8 cellular contexts compared by ENCODE assay signal in genomic region chr17:31010014-31010413, GRCh38. TPM values are rescaled to one million over a fixed set of nuclear protein-coding genes. Genes with fewer than 3 reads are reported as not detected.
A peak's percentile ranks its signal among the peaks of the same experiment; 100 is the strongest.
DNase-seq lines count a peak whose midpoint lies in the region; ATAC-seq and TF ChIP-seq lines count a peak whose summit lies in the region.
"Not testable (repeated sequence)": the region's sequence is repeated elsewhere in the genome, so short reads cannot be mapped to it uniquely, and the experiment has no call there.

No MANE protein-coding gene starts in this region.

- not testable (repeated sequence) for H3K27me3 ChIP-seq in H9 (ENCODE audit: insufficient read depth, low read length); mammary epithelial cell (ENCODE audit: insufficient read depth, low read length); sigmoid colon

- peak overlapping the region in 1 of 3 experiments; percentile 9 for H3K4me3 ChIP-seq in mammary epithelial cell (replicated peaks in 1 of 3; ENCODE audit: insufficient read depth in 1 of 3, low read depth in 2 of 3, low read length in 3 of 3)
- H3K4me3 ChIP-seq in fibroblast of mammary gland (ENCODE audit: control insufficient read depth, low read depth, low read length) = peak overlapping the region; percentile 12
- not testable (repeated sequence) for H3K4me3 ChIP-seq in sigmoid colon

- not testable (repeated sequence) for H2AK5ac ChIP-seq in H9 (ENCODE audit: insufficient read length, low read length)

- H3T11ph ChIP-seq in H9 (ENCODE audit: low read length) = not testable (repeated sequence)

- H3K4me3 Mint-ChIP-seq in H9 (peak overlapping the region; percentile 13 to 26; a peak in 4 of 5 replicates), activated B cell treated with CpG ODN at 0.5 μM for 24 hours (peak overlapping the region; percentile 36), mesothelial cell of epicardium (peak overlapping the region; percentile 57)
- H3K4me3 Mint-ChIP-seq in activated naive CD4-positive, alpha-beta T cell treated with anti-CD3 and anti-CD28 coated beads for 36 hours = peak overlapping the region; percentile 44

- intact Hi-C loops in activated B cell treated with CpG ODN at 0.5 μM for 24 hours (cut with micrococcal nuclease); mammary epithelial cell (cut with micrococcal nuclease); sigmoid colon (cut with DNase I): not testable (repeated sequence)
- intact Hi-C loops in activated naive CD4-positive, alpha-beta T cell treated with anti-CD3 and anti-CD28 coated beads for 36 hours (cut with micrococcal nuclease) = loop anchor here (5.0 kb wide), 1 partner anchor 57 kb away; no protein-coding TSS in a partner anchor

- H3K9me3 ChIP-seq in H9 (ENCODE audit: control insufficient read depth, low read depth, low read length); mammary epithelial cell (replicated peaks; ENCODE audit: insufficient read depth, low read length); sigmoid colon: not testable (repeated sequence)

- H3K79me2 ChIP-seq in H9 (ENCODE audit: insufficient read depth, low read length); mammary epithelial cell (ENCODE audit: insufficient read depth, low read length): not testable (repeated sequence)

- not testable (repeated sequence) for BruUV-seq in mammary epithelial cell (replicated peaks; lab: Mats Ljungman, UMichigan)

- ATAC-seq in activated B cell treated with CpG ODN at 0.5 μM for 24 hours (ENCODE audit: low read depth) = not testable (repeated sequence)

- H4K5ac ChIP-seq in H9 (ENCODE audit: insufficient read length, low read depth, low read length) = not testable (repeated sequence)

- H3K79me1 ChIP-seq in H9 (ENCODE audit: insufficient read depth, low read depth, low read length, poor library complexity, severe bottlenecking) = not testable (repeated sequence)

- H3K56ac ChIP-seq in H9 (ENCODE audit: insufficient read length, low read depth, low read length) = not testable (repeated sequence)

- H3K4ac ChIP-seq in H9 (ENCODE audit: low read depth, low read length) = not testable (repeated sequence)

- not testable (repeated sequence) for H3K18ac ChIP-seq in H9 (ENCODE audit: insufficient read length, low read depth, low read length)

- not testable (repeated sequence) for H3K27ac Mint-ChIP-seq in H9; activated B cell treated with CpG ODN at 0.5 μM for 24 hours; activated naive CD4-positive, alpha-beta T cell treated with anti-CD3 and anti-CD28 coated beads for 36 hours
- peak overlapping the region; percentile 54 for H3K27ac Mint-ChIP-seq in mesothelial cell of epicardium

- dilution Hi-C loops in mammary epithelial cell (cut with HindIII; ENCODE audit: low sequenced_read_pairs) = not testable (repeated sequence)

- not testable (repeated sequence) for H3K9me3 Mint-ChIP-seq in H9; activated B cell treated with CpG ODN at 0.5 μM for 24 hours; activated naive CD4-positive, alpha-beta T cell treated with anti-CD3 and anti-CD28 coated beads for 36 hours; mesothelial cell of epicardium

- not testable (repeated sequence) for H2AFZ ChIP-seq in H9 (ENCODE audit: low read length)
- H2AFZ ChIP-seq in mammary epithelial cell (ENCODE audit: low read depth, low read length) = peak overlapping the region; percentile 77

- not testable (repeated sequence) for TF ChIP-seq EP300 in sigmoid colon (IDR thresholded peaks at IDR 0.05)

- DNase-seq in ACHN (peak; percentile 40), fibroblast of mammary gland (ENCODE audit: low read depth) (peak; percentile 7)
- DNase-seq in H9; activated B cell treated with CpG ODN at 0.5 μM for 24 hours; activated naive CD4-positive, alpha-beta T cell treated with anti-CD3 and anti-CD28 coated beads for 36 hours; mammary epithelial cell; mesothelial cell of epicardium (ENCODE audit: low spot score in 2 of 2, unreplicated experiment in 2 of 2); sigmoid colon: not testable (repeated sequence)

- no CpG with 5 or more reads among the region's 3 CpGs for WGBS in H9 (ENCODE audit: extremely low coverage, insufficient read length, low lambda C conversion rate)
- WGBS in mammary epithelial cell (ENCODE audit: low coverage, missing lambda C conversion rate) = 12% methylated on average over 3 of the region's 3 CpGs
- WGBS in sigmoid colon, 2 donors = 88 to 94% methylated on average over 2 to 3 of the region's 3 CpGs

- POLR2A ChIA-PET in activated B cell treated with CpG ODN at 0.5 μM for 24 hours (lab: Charles Lee) = interaction anchor here (2.5 kb wide), 1 partner anchor 42 kb away, joined by 9 read pairs; no protein-coding TSS in a partner anchor

- not testable (repeated sequence) for H2BK120ac ChIP-seq in H9 (ENCODE audit: low read depth, low read length, poor library complexity, severe bottlenecking)

- H2BK15ac ChIP-seq in H9 (ENCODE audit: low read depth, low read length) = not testable (repeated sequence)

- H2BK20ac ChIP-seq in H9 (ENCODE audit: low read depth, low read length, poor library complexity, severe bottlenecking) = not testable (repeated sequence)

- not testable (repeated sequence) for H3K36me3 Mint-ChIP-seq in H9 (ENCODE audit: insufficient read depth in 1 of 3, low read depth in 3 of 3); activated B cell treated with CpG ODN at 0.5 μM for 24 hours (ENCODE audit: low read depth); activated naive CD4-positive, alpha-beta T cell treated with anti-CD3 and anti-CD28 coated beads for 36 hours (ENCODE audit: low read depth)
- H3K36me3 Mint-ChIP-seq in mesothelial cell of epicardium = peaks cover 18% of the 10 kb centered on the region

- not testable (repeated sequence) for H3K36me3 ChIP-seq in mammary epithelial cell (ENCODE audit: insufficient read depth, low read length); sigmoid colon

- not testable (repeated sequence) for H2BK12ac ChIP-seq in H9 (ENCODE audit: insufficient read length, low read depth, low read length)

- in situ Hi-C loops in ACHN (cut with HindIII; ENCODE audit: low pct_ligation_motif_present, low pct_unique_long_range_greater_than_20kb, low sequenced_read_pairs) = not testable (repeated sequence)
- in situ Hi-C loops in mammary epithelial cell (cut with MboI; ENCODE audit: low sequenced_read_pairs in 2 of 2) = loop anchor here (5.0 to 25.0 kb wide), 3 partner anchors 205 to 352 kb away; no protein-coding TSS in a partner anchor

- not testable (repeated sequence) for H3K23ac ChIP-seq in H9 (ENCODE audit: insufficient read length, low read depth, low read length)

- not testable (repeated sequence) for H4K91ac ChIP-seq in H9 (ENCODE audit: insufficient read length, low read depth, low read length)

- not testable (repeated sequence) for H3K9ac ChIP-seq in H9 (ENCODE audit: extremely low read depth, insufficient read length, low read length); mammary epithelial cell (ENCODE audit: insufficient read depth, low read length)

- not testable (repeated sequence) for H4K20me1 ChIP-seq in H9 (ENCODE audit: control insufficient read depth, insufficient read depth, insufficient read length); mammary epithelial cell (ENCODE audit: insufficient read depth, low read length)

- not testable (repeated sequence) for H3K4me1 ChIP-seq in H9 (ENCODE audit: insufficient read depth, low read length); mammary epithelial cell (ENCODE audit: insufficient read depth, low read length); sigmoid colon

- not testable (repeated sequence) for H4K8ac ChIP-seq in H9 (replicated peaks; ENCODE audit: insufficient read length, low read depth, low read length)

- H3K27me3 Mint-ChIP-seq in H9 (ENCODE audit: low read depth) = peaks cover 33% of the 10 kb centered on the region
- H3K27me3 Mint-ChIP-seq in activated B cell treated with CpG ODN at 0.5 μM for 24 hours; activated naive CD4-positive, alpha-beta T cell treated with anti-CD3 and anti-CD28 coated beads for 36 hours (ENCODE audit: low read depth); mesothelial cell of epicardium (ENCODE audit: low read depth): not testable (repeated sequence)

- not testable (repeated sequence) for H3K23me2 ChIP-seq in H9 (ENCODE audit: insufficient read length, low read depth, low read length, poor library complexity, severe bottlenecking)

- not testable (repeated sequence) for H2BK5ac ChIP-seq in H9 (ENCODE audit: insufficient read length, low read length)

- TF ChIP-seq POLR2A in sigmoid colon (IDR thresholded peaks at IDR 0.05) = not testable (repeated sequence)

- not testable (repeated sequence) for TF ChIP-seq CTCF in H9 (conservative IDR thresholded peaks at IDR 0.05); activated B cell treated with CpG ODN at 0.5 μM for 24 hours (IDR thresholded peaks at IDR 0.05); mammary epithelial cell (conservative IDR thresholded peaks at IDR 0.05 in 1 of 2, IDR thresholded peaks at IDR 0.05 in 1 of 2; ENCODE audit: extremely low read depth in 1 of 2, insufficient read depth in 1 of 2, low read depth in 1 of 2, low read length in 2 of 2); fibroblast of mammary gland (conservative IDR thresholded peaks at IDR 0.05; ENCODE audit: control insufficient read depth, insufficient read depth, low read depth, low read length); mesothelial cell of epicardium (IDR thresholded peaks at IDR 0.05; ENCODE audit: unreplicated experiment); sigmoid colon (IDR thresholded peaks at IDR 0.05)

- H3K4me2 ChIP-seq in H9 (ENCODE audit: insufficient read depth, insufficient read length, low read length) = not testable (repeated sequence)
- peak overlapping the region; percentile 72 for H3K4me2 ChIP-seq in mammary epithelial cell (ENCODE audit: insufficient read depth, low read depth, low read length)

- H3K14ac ChIP-seq in H9 (ENCODE audit: insufficient read depth, low read length) = not testable (repeated sequence)

- H3K4me1 Mint-ChIP-seq in H9 (peaks cover 14 to 15% of the 10 kb centered on the region in 2 experiments), activated B cell treated with CpG ODN at 0.5 μM for 24 hours (peaks cover 24% of the 10 kb centered on the region), mesothelial cell of epicardium (peaks cover 18% of the 10 kb centered on the region)
- peaks cover 15% of the 10 kb centered on the region for H3K4me1 Mint-ChIP-seq in activated naive CD4-positive, alpha-beta T cell treated with anti-CD3 and anti-CD28 coated beads for 36 hours (ENCODE audit: low read depth)

- CTCF ChIA-PET in activated B cell treated with CpG ODN at 0.5 μM for 24 hours (lab: Charles Lee); activated naive CD4-positive, alpha-beta T cell treated with anti-CD3 and anti-CD28 coated beads for 36 hours (lab: Charles Lee); mammary epithelial cell (lab: Charles Lee; ENCODE audit: low non-redundant PET): not testable (repeated sequence)

- not testable (repeated sequence) for H3K27ac ChIP-seq in H9 (ENCODE audit: insufficient read length, low read depth, low read length); mammary epithelial cell (ENCODE audit: insufficient read depth, low read depth, low read length)
- peak overlapping the region; percentile 24 to 60 (median 54) for H3K27ac ChIP-seq in sigmoid colon

RNA-seq across cellular contexts. Expression of gene RNF135, which starts 39.2 kb away (rescaled TPM):
- total RNA-seq in H9 (2021) (8.0 TPM in 2 replicates), activated B cell treated with CpG ODN at 0.5 μM for 24 hours (16.7 and 18.5 TPM in 2 replicates), mammary epithelial cell (10 to 100 TPM; 13.3 to 13.7 TPM), mesothelial cell of epicardium (15.4 to 15.8 TPM (median 15.7 TPM) in 3 replicates), sigmoid colon (10 to 100 TPM; 17.9 to 25.3 (median 18.8) TPM)
- total RNA-seq in activated naive CD4-positive, alpha-beta T cell treated with anti-CD3 and anti-CD28 coated beads for 36 hours = 1 to 10 TPM; 5.0 to 5.4 TPM
- polyA plus RNA-seq in mammary epithelial cell (12.6 TPM), sigmoid colon (10 to 100 TPM; 13.0 to 28.2 (median 26.1) TPM)
- 9.6 TPM for polyA minus RNA-seq in mammary epithelial cell
